20 cellular contexts compared by ENCODE assay signal in genomic region chr9:20563917-20564316, GRCh38.
"Had no signal": no experiment of that assay in that cellular context is flagged by ENCODE, and none has a peak within 500 bp of the region (broad histone marks: within the 10 kb centered on the region; RNA-seq: fewer than 3 reads in every experiment).

No MANE protein-coding gene starts in this region.

- FAIRE-seq: colon, keratinocyte had no signal

- H3K4me3 Mint-ChIP-seq: activated naive CD4-positive, alpha-beta T cell treated with anti-CD3 and anti-CD28 coated beads for 36 hours; naive thymus-derived CD8-positive, alpha-beta T cell had no signal

- H3K4me3 ChIP-seq: hepatocyte, mucosa of descending colon, skin epidermis, suprapubic skin had no signal

- H3K27ac ChIP-seq: hepatocyte, skin epidermis, suprapubic skin had no signal

- ATAC-seq: activated CD4-positive, CD25-positive, alpha-beta regulatory T cell treated with anti-CD3 and anti-CD28 coated beads, Interleukin-2, amount 50 U/mL, for 24 hours; left lobe of liver; mucosa of descending colon; naive thymus-derived CD8-positive, alpha-beta T cell had no signal

- H3K27me3 Mint-ChIP-seq: naive thymus-derived CD8-positive, alpha-beta T cell had no signal

- DNase-seq: activated CD4-positive, alpha-beta T cell treated with anti-CD3 and anti-CD28 coated beads, Interleukin-2, amount 50 U/mL, for 4 hours; activated naive CD4-positive, alpha-beta T cell treated with anti-CD3 and anti-CD28 coated beads for 36 hours; mammary epithelial cell; mucosa of descending colon; naive thymus-derived CD8-positive, alpha-beta T cell; nucleus accumbens; posterior cingulate gyrus; stimulated activated CD4-positive, alpha-beta T cell treated with anti-CD3 and anti-CD28 coated beads, Interleukin-15, amount 100 ng/mL, for 24 hours; stimulated activated CD4-positive, alpha-beta T cell treated with anti-CD3 and anti-CD28 coated beads, Interleukin-4, amount 100 ng/mL, for 24 hours; stimulated activated naive CD4-positive, alpha-beta T cell; T-helper 9 cell; trophoblast cell had no signal

- H3K4me2 ChIP-seq: hepatocyte had no signal

- H3K36me3 ChIP-seq: suprapubic skin had no signal

- H3K27ac Mint-ChIP-seq: activated naive CD4-positive, alpha-beta T cell treated with anti-CD3 and anti-CD28 coated beads for 36 hours; activated T-helper 2 cell treated with anti-CD3 and anti-CD28 coated beads, Interferon-gamma antibody, Interleukin-2, Interleukin-4, amounts not matched to agents 10 μg/mL and 5 μg/mL and 100 μg/mL, durations not matched to agents 14 hours and 24 hours and 36 hours had no signal

- H3K9me3 Mint-ChIP-seq: activated naive CD4-positive, alpha-beta T cell treated with anti-CD3 and anti-CD28 coated beads for 36 hours; activated T-helper 2 cell treated with anti-CD3 and anti-CD28 coated beads, Interferon-gamma antibody, Interleukin-2, Interleukin-4, amounts not matched to agents 10 μg/mL and 5 μg/mL and 100 μg/mL, durations not matched to agents 14 hours and 24 hours and 36 hours; naive thymus-derived CD8-positive, alpha-beta T cell had no signal

- H3K27me3 ChIP-seq: hepatocyte, suprapubic skin had no signal

- H3K36me3 Mint-ChIP-seq: naive thymus-derived CD8-positive, alpha-beta T cell had no signal

- H3K9me3 ChIP-seq: mucosa of descending colon, suprapubic skin had no signal

- H2AFZ ChIP-seq: hepatocyte had no signal
